8 cellular contexts compared by ENCODE assay signal in genomic region chr1:204465469-204466415, GRCh38. TPM values are rescaled to one million over a fixed set of nuclear protein-coding genes. Genes with fewer than 3 reads are reported as not detected.
DNase-seq lines count a peak whose midpoint lies in the region; ATAC-seq and TF ChIP-seq lines count a peak whose summit lies in the region.

No MANE protein-coding gene starts in this region.

- no peak for TF ChIP-seq EP300 in ovary (IDR thresholded peaks at IDR 0.05)

- intact Hi-C loops in dendritic cell treated with granulocyte-macrophage colony-stimulating factor and Interleukin-4, amounts not matched to agents 40 ng/mL and 50 ng/mL, for 4 days (cut with micrococcal nuclease) = no loop called here
- intact Hi-C loops in spleen (cut with DNase I; ENCODE audit: low total_unique reads) = no loop called here
- intact Hi-C loops in ovary (cut with DNase I) = no loop called here

- WGBS in spleen, 5 donors = 39 to 51% (median 44%) methylated on average over 16 to 19 of the region's 19 CpGs
- 67 to 71% (median 69%) methylated on average over 19 of the region's 19 CpGs for WGBS in ovary, 3 donors

- H3K27ac ChIP-seq in spleen (peak overlapping the region; percentile 60 to 85 (median 81)), ovary (no peak overlapping the region)

- H3K36me3 Mint-ChIP-seq in dendritic cell treated with granulocyte-macrophage colony-stimulating factor and Interleukin-4, amounts not matched to agents 40 ng/mL and 50 ng/mL, for 4 days (ENCODE audit: low read depth) = no peaks in the 10 kb centered on the region
- peaks cover 14% of the 10 kb centered on the region for H3K36me3 Mint-ChIP-seq in progenitor cell of endocrine pancreas (ENCODE audit: insufficient read depth)

- H3K9me3 ChIP-seq in spleen (no peaks in the 10 kb centered on the region), ovary (no peaks in the 10 kb centered on the region)

- H3K4me1 ChIP-seq in spleen (peaks cover 53 to 83% (median 71%) of the 10 kb centered on the region in 6 donors), ovary (ENCODE audit: insufficient read depth) (no peaks in the 10 kb centered on the region)

- DNase-seq in ELF-1 (ENCODE audit: low read depth, low spot score) (peak; percentile 57), spleen (no peak), ovary (no peak), SHP77 treated with DMSO at 0.1 percent for 48 hours (lab: John Stamatoyannopoulos, UW) (no peak), progenitor cell of endocrine pancreas (ENCODE audit: low spot score, unreplicated experiment) (no peak)

- H3K4me3 ChIP-seq in spleen (no peak overlapping the region), ovary (no peak overlapping the region)

- TF ChIP-seq CTCF in spleen (IDR thresholded peaks at IDR 0.05 in 8 of 11, conservative IDR thresholded peaks at IDR 0.05 in 3 of 11) (no peak), ovary (IDR thresholded peaks at IDR 0.05) (no peak), progenitor cell of endocrine pancreas (IDR thresholded peaks at IDR 0.05; ENCODE audit: unreplicated experiment) (no peak)

- H3K4me1 Mint-ChIP-seq in dendritic cell treated with granulocyte-macrophage colony-stimulating factor and Interleukin-4, amounts not matched to agents 40 ng/mL and 50 ng/mL, for 4 days (ENCODE audit: low read depth) = peaks cover 54% of the 10 kb centered on the region
- no peaks in the 10 kb centered on the region for H3K4me1 Mint-ChIP-seq in progenitor cell of endocrine pancreas (ENCODE audit: low read depth)

- no peaks in the 10 kb centered on the region for H3K9me3 Mint-ChIP-seq in dendritic cell treated with granulocyte-macrophage colony-stimulating factor and Interleukin-4, amounts not matched to agents 40 ng/mL and 50 ng/mL, for 4 days
- peaks cover 2% of the 10 kb centered on the region for H3K9me3 Mint-ChIP-seq in progenitor cell of endocrine pancreas (ENCODE audit: low read depth)

- peaks cover 0 to 46% (median 13%) of the 10 kb centered on the region in 6 donors for H3K36me3 ChIP-seq in spleen
- no peaks in the 10 kb centered on the region for H3K36me3 ChIP-seq in ovary

- H3K4me3 Mint-ChIP-seq in dendritic cell treated with granulocyte-macrophage colony-stimulating factor and Interleukin-4, amounts not matched to agents 40 ng/mL and 50 ng/mL, for 4 days = no peak overlapping the region
- H3K4me3 Mint-ChIP-seq in progenitor cell of endocrine pancreas (ENCODE audit: low read depth) = no peak overlapping the region

- H3K27me3 Mint-ChIP-seq in dendritic cell treated with granulocyte-macrophage colony-stimulating factor and Interleukin-4, amounts not matched to agents 40 ng/mL and 50 ng/mL, for 4 days = no peaks in the 10 kb centered on the region
- no peaks in the 10 kb centered on the region for H3K27me3 Mint-ChIP-seq in progenitor cell of endocrine pancreas

- TF ChIP-seq POLR2A in spleen (IDR thresholded peaks at IDR 0.05) = no peak
- no peak for TF ChIP-seq POLR2A in ovary (IDR thresholded peaks at IDR 0.05)

- H3K27me3 ChIP-seq in spleen (replicated peaks in 1 of 7) (no peaks in the 10 kb centered on the region), ovary (no peaks in the 10 kb centered on the region)

- H3K27ac Mint-ChIP-seq in dendritic cell treated with granulocyte-macrophage colony-stimulating factor and Interleukin-4, amounts not matched to agents 40 ng/mL and 50 ng/mL, for 4 days = peak overlapping the region; percentile 78
- H3K27ac Mint-ChIP-seq in progenitor cell of endocrine pancreas = no peak overlapping the region

- ATAC-seq in GM19467 (IDR thresholded peaks at IDR 0.05; ENCODE audit: unreplicated experiment) (peak; percentile 68), HG03565 (IDR thresholded peaks at IDR 0.05; ENCODE audit: unreplicated experiment) (peak; percentile 63)

RNA-seq across cellular contexts. Expression of gene PIK3C2B, which starts 28.9 kb away (rescaled TPM):
- total RNA-seq in spleen = 10 to 100 TPM; 45.8 to 72.2 (median 66.5) TPM
- polyA plus RNA-seq in spleen = 10 to 100 TPM in 2 of 3 donors, 1 to 10 TPM in 1; 9.5 to 22.4 (median 10.8) TPM
- 10 to 100 TPM in 5 of 7 donors, 1 to 10 TPM in 2; 5.6 to 26.0 (median 12.8) TPM for total RNA-seq in ovary
- polyA plus RNA-seq in ovary = 1 to 10 TPM; 6.2 to 7.9 TPM
- 62.2 and 62.7 TPM in 2 replicates for total RNA-seq in progenitor cell of endocrine pancreas

RNA-seq across cellular contexts. Expression of gene MDM4, which starts 50.5 kb away (rescaled TPM):
- total RNA-seq in spleen (100 to 1,000 TPM; 112 to 192 (median 163) TPM), ovary (100 to 1,000 TPM in 1 of 7 donors, 10 to 100 TPM in 6; 60.3 to 113 (median 80.0) TPM), progenitor cell of endocrine pancreas (123 and 127 TPM in 2 replicates)
- polyA plus RNA-seq in spleen (10 to 100 TPM; 10.6 to 16.8 (median 13.8) TPM), ovary (10 to 100 TPM; 10.2 to 30.7 TPM)

RNA-seq across cellular contexts. Expression of gene PPP1R15B, which starts 54.1 kb away (rescaled TPM):
- total RNA-seq in spleen (10 to 100 TPM; 46.3 to 73.1 (median 63.8) TPM), ovary (10 to 100 TPM; 30.7 to 69.5 (median 49.5) TPM), progenitor cell of endocrine pancreas (42.6 and 43.3 TPM in 2 replicates)
- polyA plus RNA-seq in spleen (10 to 100 TPM; 10.8 to 17.2 (median 12.5) TPM), ovary (10 to 100 TPM; 16.5 to 19.4 TPM)

Comparison
In these comparisons a context has a peak if more than half of its experiments do, and no peak if none do; other contexts are left out.
1. H3K27ac ChIP-seq: peak in spleen (8 of 8); none in ovary (0 of 2).